8 cellular contexts compared by ENCODE assay signal in the genomic region with DNA sequence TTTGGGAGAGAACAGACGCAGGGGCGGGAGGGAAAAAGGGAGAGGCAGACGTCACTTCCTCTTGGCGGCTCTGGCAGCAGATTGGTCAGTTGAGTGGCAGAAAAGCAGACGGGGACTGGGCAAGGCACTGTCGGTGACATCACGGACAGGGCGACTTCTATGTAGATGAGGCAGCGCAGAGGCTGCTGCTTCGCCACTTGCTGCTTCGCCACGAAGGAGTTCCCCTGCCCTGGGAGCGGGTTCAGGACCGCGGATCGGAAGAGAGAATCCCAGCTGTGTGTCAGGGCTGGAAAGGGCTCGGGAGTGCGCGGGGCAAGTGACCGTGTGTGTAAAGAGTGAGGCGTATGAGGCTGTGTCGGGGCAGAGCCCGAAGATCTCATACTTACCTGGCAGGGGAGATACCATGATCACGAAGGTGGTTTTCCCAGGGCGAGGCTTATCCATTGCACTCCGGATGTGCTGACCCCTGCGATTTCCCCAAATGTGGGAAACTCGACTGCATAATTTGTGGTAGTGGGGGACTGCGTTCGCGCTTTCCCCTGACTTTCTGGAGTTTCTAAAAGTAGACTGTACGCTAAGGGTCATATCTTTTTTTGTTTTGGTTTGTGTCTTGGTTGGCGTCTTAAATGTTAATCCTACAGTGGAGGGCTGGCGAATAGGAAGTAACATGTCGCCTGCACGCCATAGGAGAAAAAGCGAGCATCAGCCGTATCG. TPM values are rescaled to one million over a fixed set of nuclear protein-coding genes. Genes with fewer than 3 reads are reported as not detected.
DNase-seq lines count a peak whose midpoint lies in the region; ATAC-seq and TF ChIP-seq lines count a peak whose summit lies in the region.
"Not testable (repeated sequence)": the region's sequence is repeated elsewhere in the genome, so short reads cannot be mapped to it uniquely, and the experiment has no call there.

A gene (plus strand): TSS at position 379 of the 714 bp plus-strand sequence.

- H3K27ac ChIP-seq in C4-2B (peak within 1 kb of the TSS; percentile 73), colonic mucosa (peak within 1 kb of the TSS; percentile 66)

- CTCF ChIA-PET in activated CD4-positive, alpha-beta T cell treated with anti-CD3 and anti-CD28 coated beads, Interleukin-2, amount 10 ng/mL, durations not matched to agents 7 days and 5 days (lab: Charles Lee) = not testable (repeated sequence)

- peaks cover 38% of the 10 kb centered on the region for H3K4me1 Mint-ChIP-seq in activated CD4-positive, alpha-beta T cell treated with anti-CD3 and anti-CD28 coated beads, Interleukin-2, amount 10 ng/mL, durations not matched to agents 7 days and 5 days

- H3K4me3 Mint-ChIP-seq in activated CD4-positive, alpha-beta T cell treated with anti-CD3 and anti-CD28 coated beads, Interleukin-2, amount 10 ng/mL, durations not matched to agents 7 days and 5 days = peak within 1 kb of the TSS; percentile 73

- not testable (repeated sequence) for H3K27me3 ChIP-seq in colonic mucosa

- ATAC-seq in GM19438 (IDR thresholded peaks at IDR 0.05; ENCODE audit: low read depth, unreplicated experiment) = peak; percentile 96
- peak; percentile 76 for ATAC-seq in HG03558 (IDR thresholded peaks at IDR 0.05; ENCODE audit: extremely low read depth, unreplicated experiment)

- intact Hi-C loops in colonic mucosa (cut with DNase I) = not testable (repeated sequence)

- not testable (repeated sequence) for TF ChIP-seq CTCF in C4-2B (conservative IDR thresholded peaks at IDR 0.05); colonic mucosa (IDR thresholded peaks at IDR 0.05)

- not testable (repeated sequence) for H3K4me1 ChIP-seq in colonic mucosa

- not testable (repeated sequence) for H3K9me3 Mint-ChIP-seq in activated CD4-positive, alpha-beta T cell treated with anti-CD3 and anti-CD28 coated beads, Interleukin-2, amount 10 ng/mL, durations not matched to agents 7 days and 5 days

- peak within 1 kb of the TSS; percentile 100 for H3K27ac Mint-ChIP-seq in activated CD4-positive, alpha-beta T cell treated with anti-CD3 and anti-CD28 coated beads, Interleukin-2, amount 10 ng/mL, durations not matched to agents 7 days and 5 days

- H3K9me3 ChIP-seq in colonic mucosa = not testable (repeated sequence)

- peak; percentile 97 for DNase-seq in NCI-H748 (lab: John Stamatoyannopoulos, UW; ENCODE audit: unreplicated experiment)
- DNase-seq in activated CD4-positive, alpha-beta T cell treated with anti-CD3 and anti-CD28 coated beads, Interleukin-2, amount 10 ng/mL, durations not matched to agents 7 days and 5 days = peak; percentile 92
- peak; percentile 77 for DNase-seq in colonic mucosa
- peak; percentile 95 for DNase-seq in left kidney (ENCODE audit: low read depth, low spot score)
- peak; percentile 77 to 79 for DNase-seq in stimulated activated CD4-positive, alpha-beta T cell treated with anti-CD3 and anti-CD28 coated beads, Interleukin-1b, Interleukin-23, amount 100 ng/mL, for 4 hours (ENCODE audit: low read depth in 2 of 2)

- not testable (repeated sequence) for H3K4me3 ChIP-seq in colonic mucosa

- H3K36me3 ChIP-seq in colonic mucosa = not testable (repeated sequence)

- not testable (repeated sequence) for H3K36me3 Mint-ChIP-seq in activated CD4-positive, alpha-beta T cell treated with anti-CD3 and anti-CD28 coated beads, Interleukin-2, amount 10 ng/mL, durations not matched to agents 7 days and 5 days (ENCODE audit: low read depth)

- peak within 1 kb of the TSS; percentile 33 to 70 for H3K9ac ChIP-seq in colonic mucosa (ENCODE audit: low read depth in 2 of 2, low read length in 2 of 2)

- POLR2A ChIA-PET in activated CD4-positive, alpha-beta T cell treated with anti-CD3 and anti-CD28 coated beads, Interleukin-2, amount 10 ng/mL, durations not matched to agents 7 days and 5 days (lab: Charles Lee) = interaction anchor here (0.6 to 1.5 kb wide), 4 partner anchors 9 to 476 kb away, joined by 3 to 11 read pairs (median 4); no protein-coding TSS in a partner anchor

- peaks cover 13% of the 10 kb centered on the region for H3K27me3 Mint-ChIP-seq in activated CD4-positive, alpha-beta T cell treated with anti-CD3 and anti-CD28 coated beads, Interleukin-2, amount 10 ng/mL, durations not matched to agents 7 days and 5 days

RNA-seq across cellular contexts. Expression of the gene that starts here (rescaled TPM):
- 1,000 to 10,000 TPM; 2,316 to 2,477 TPM for total RNA-seq in activated CD4-positive, alpha-beta T cell treated with anti-CD3 and anti-CD28 coated beads, Interleukin-2, amount 10 ng/mL, durations not matched to agents 7 days and 5 days
- 1,000 to 10,000 TPM; 1,159 to 2,517 TPM for total RNA-seq in colonic mucosa
